14 cellular contexts compared by ENCODE assay signal in genomic region chr1:194078765-194079164, GRCh38.
DNase-seq lines count a peak whose midpoint lies in the region; ATAC-seq lines count a peak whose summit lies in the region.
"Had no signal": no experiment of that assay in that cellular context is flagged by ENCODE, and none has a peak within 500 bp of the region (broad histone marks: within the 10 kb centered on the region; RNA-seq: fewer than 3 reads in every experiment).

No MANE protein-coding gene starts in this region.

- ATAC-seq in GM18502 (IDR thresholded peaks at IDR 0.05; ENCODE audit: poor library complexity, unreplicated experiment) (peak; percentile 62), GM21367 (IDR thresholded peaks at IDR 0.05; ENCODE audit: unreplicated experiment) (peak; percentile 73), HG02870 (IDR thresholded peaks at IDR 0.05; ENCODE audit: unreplicated experiment) (peak; percentile 84), HG03520 (IDR thresholded peaks at IDR 0.05; ENCODE audit: unreplicated experiment) (peak; percentile 72)

- in situ Hi-C loops in G401 (cut with HindIII; ENCODE audit: low sequenced_read_pairs): no loop called here

- no peak for DNase-seq in SKM-1 (lab: John Stamatoyannopoulos, UW; ENCODE audit: unreplicated experiment)
- no peak for DNase-seq in NCI-H774 (lab: John Stamatoyannopoulos, UW)
- DNase-seq in effector CD8-positive, alpha-beta T cell (lab: John Stamatoyannopoulos, UW): no peak
- no peak for DNase-seq in G401 (ENCODE audit: low spot score)
- DNase-seq: activated CD4-positive, alpha-beta T cell treated with anti-CD3 and anti-CD28 coated beads, Interleukin-2, amount 50 U/mL, for 1 hour; GDM1; hypothalamus; NCI-H1694 treated with DMSO at 0.1 percent for 48 hours; stimulated activated CD4-positive, alpha-beta T cell treated with anti-CD3 and anti-CD28 coated beads, Interleukin-12 subunit alpha, Interleukin-12 subunit beta, amount 100 ng/mL, for 4 hours; T-helper 9 cell had no signal
